Comparison of ENCODE assay signal across 28 cellular contexts in the genomic region with DNA sequence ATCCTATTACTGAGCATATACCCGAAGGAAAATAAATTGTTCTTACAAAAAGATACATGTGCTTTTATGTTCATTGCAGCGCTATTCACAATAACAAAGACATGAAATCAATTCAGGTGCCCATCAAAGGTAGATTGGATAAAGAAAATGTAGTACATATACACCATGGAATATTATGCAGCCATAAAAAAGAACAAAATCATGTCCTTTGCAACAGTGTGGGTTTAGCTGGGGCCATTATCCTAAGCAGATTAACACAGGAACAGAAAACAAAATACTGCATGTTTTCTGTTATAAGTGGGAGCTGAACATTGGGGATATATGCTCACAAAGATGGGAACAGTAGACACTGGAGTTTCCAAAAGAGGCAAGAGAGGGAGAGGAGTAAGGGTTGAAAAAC. TPM values are rescaled to one million over a fixed set of nuclear protein-coding genes. Genes with fewer than 3 reads are reported as not detected.
"Had no signal": no experiment of that assay in that cellular context is flagged by ENCODE, and none has a peak within 500 bp of the region (broad histone marks: within the 10 kb centered on the region; RNA-seq: fewer than 3 reads in every experiment).

No MANE protein-coding gene starts in this region.

- H3K9ac ChIP-seq: parathyroid adenoma had no signal

- H3K27me3 ChIP-seq: ovary, right lobe of liver, sigmoid colon, stomach, thyroid gland, tibial nerve, vagina had no signal

- H3K4me3 ChIP-seq: ovary, psoas muscle, right lobe of liver, sigmoid colon, stomach, thoracic aorta, thyroid gland, tibial nerve, vagina had no signal

- H3K36me3 ChIP-seq: ovary had no signal

- H3K27me3 Mint-ChIP-seq: naive B cell; naive thymus-derived CD8-positive, alpha-beta T cell; progenitor cell of endocrine pancreas; stimulated activated naive B cell treated with anti-CD40 and anti-IgM and Interleukin-4, amounts not matched to agents 10 μg/mL and 1 μg/mL and 100 μg/mL, for 72 hours; stimulated activated naive CD8-positive, alpha-beta T cell treated with anti-CD3 and anti-CD28 coated beads, Interleukin-15, Interleukin-2, amounts not matched to agents 100 ng/mL and 50 ng/mL, for 24 hours had no signal

- H3K27ac Mint-ChIP-seq: nephron progenitor cell; progenitor cell of endocrine pancreas; stimulated activated effector memory CD8-positive, alpha-beta T cell treated with anti-CD3 and anti-CD28 coated beads, Interleukin-12 subunit alpha, Interleukin-12 subunit beta, amount 100 ng/mL, for 72 hours; stimulated activated naive CD8-positive, alpha-beta T cell treated with anti-CD3 and anti-CD28 coated beads, Interleukin-15, Interleukin-2, amounts not matched to agents 100 ng/mL and 50 ng/mL, for 24 hours had no signal

- H3K4me3 Mint-ChIP-seq: naive B cell; naive thymus-derived CD8-positive, alpha-beta T cell; nephron progenitor cell; neural crest cell; stimulated activated effector memory CD8-positive, alpha-beta T cell treated with anti-CD3 and anti-CD28 coated beads, Interleukin-12 subunit alpha, Interleukin-12 subunit beta, amount 100 ng/mL, for 72 hours; stimulated activated naive B cell treated with anti-CD40 and anti-IgM and Interleukin-4, amounts not matched to agents 10 μg/mL and 1 μg/mL and 100 μg/mL, for 72 hours; stimulated activated naive CD8-positive, alpha-beta T cell treated with anti-CD3 and anti-CD28 coated beads, Interleukin-15, Interleukin-2, amounts not matched to agents 100 ng/mL and 50 ng/mL, for 24 hours had no signal

- H3K9me3 ChIP-seq: ovary, psoas muscle, right lobe of liver, sigmoid colon, stomach, thoracic aorta, thyroid gland, tibial nerve, vagina had no signal

- ATAC-seq: naive thymus-derived CD8-positive, alpha-beta T cell; psoas muscle; right cardiac atrium; right lobe of liver; stimulated activated effector memory CD8-positive, alpha-beta T cell treated with anti-CD3 and anti-CD28 coated beads, Interleukin-12 subunit alpha, Interleukin-12 subunit beta, amount 100 ng/mL, for 72 hours; stimulated activated naive B cell treated with anti-CD40 and anti-IgM and Interleukin-4, amounts not matched to agents 10 μg/mL and 1 μg/mL and 100 μg/mL, for 72 hours had no signal

- H3K9me3 Mint-ChIP-seq: nephron progenitor cell; stimulated activated effector memory CD8-positive, alpha-beta T cell treated with anti-CD3 and anti-CD28 coated beads, Interleukin-12 subunit alpha, Interleukin-12 subunit beta, amount 100 ng/mL, for 72 hours; stimulated activated naive B cell treated with anti-CD40 and anti-IgM and Interleukin-4, amounts not matched to agents 10 μg/mL and 1 μg/mL and 100 μg/mL, for 72 hours; stimulated activated naive CD8-positive, alpha-beta T cell treated with anti-CD3 and anti-CD28 coated beads, Interleukin-15, Interleukin-2, amounts not matched to agents 100 ng/mL and 50 ng/mL, for 24 hours had no signal

- H3K79me2 ChIP-seq: parathyroid adenoma had no signal

- DNase-seq: naive B cell; naive thymus-derived CD8-positive, alpha-beta T cell; nephron progenitor cell; occipital lobe; ovary; posterior cingulate gyrus; psoas muscle; right cardiac atrium; right lobe of liver; sigmoid colon; small intestine; stimulated activated CD4-positive, alpha-beta T cell treated with anti-CD3 and anti-CD28 coated beads, Interleukin-15, amount 100 ng/mL, for 24 hours; stimulated activated CD4-positive, alpha-beta T cell treated with anti-CD3 and anti-CD28 coated beads, Interleukin-2, amount 100 ng/mL, for 24 hours; stimulated activated CD4-positive, alpha-beta T cell treated with anti-CD3 and anti-CD28 coated beads, Interleukin-2, amount 100 ng/mL, for 48 hours; stimulated activated CD4-positive, alpha-beta T cell treated with anti-CD3 and anti-CD28 coated beads, Interleukin-4, amount 100 ng/mL, for 24 hours; stimulated activated naive B cell treated with anti-CD40 and anti-IgM and Interleukin-4, amounts not matched to agents 10 μg/mL and 1 μg/mL and 100 μg/mL, for 72 hours; stimulated activated naive CD4-positive, alpha-beta T cell treated with Interleukin-2 at 50 U/mL for 16 hours; stomach; thyroid gland; trophoblast cell had no signal

- H3K4me1 Mint-ChIP-seq: stimulated activated effector memory CD8-positive, alpha-beta T cell treated with anti-CD3 and anti-CD28 coated beads, Interleukin-12 subunit alpha, Interleukin-12 subunit beta, amount 100 ng/mL, for 72 hours had no signal

- H3K4me1 ChIP-seq: parathyroid adenoma, psoas muscle, right lobe of liver, thyroid gland, vagina had no signal

- H2AFZ ChIP-seq: parathyroid adenoma had no signal

- H3K27ac ChIP-seq: ovary, parathyroid adenoma, psoas muscle, right lobe of liver, stomach, thoracic aorta, thyroid gland, tibial nerve, vagina had no signal

RNA-seq across cellular contexts. Expression of a gene that starts 42.5 kb away (rescaled TPM):
- total RNA-seq: psoas muscle had no signal
